ENCODE assay signal across 11 cellular contexts in the genomic region with DNA sequence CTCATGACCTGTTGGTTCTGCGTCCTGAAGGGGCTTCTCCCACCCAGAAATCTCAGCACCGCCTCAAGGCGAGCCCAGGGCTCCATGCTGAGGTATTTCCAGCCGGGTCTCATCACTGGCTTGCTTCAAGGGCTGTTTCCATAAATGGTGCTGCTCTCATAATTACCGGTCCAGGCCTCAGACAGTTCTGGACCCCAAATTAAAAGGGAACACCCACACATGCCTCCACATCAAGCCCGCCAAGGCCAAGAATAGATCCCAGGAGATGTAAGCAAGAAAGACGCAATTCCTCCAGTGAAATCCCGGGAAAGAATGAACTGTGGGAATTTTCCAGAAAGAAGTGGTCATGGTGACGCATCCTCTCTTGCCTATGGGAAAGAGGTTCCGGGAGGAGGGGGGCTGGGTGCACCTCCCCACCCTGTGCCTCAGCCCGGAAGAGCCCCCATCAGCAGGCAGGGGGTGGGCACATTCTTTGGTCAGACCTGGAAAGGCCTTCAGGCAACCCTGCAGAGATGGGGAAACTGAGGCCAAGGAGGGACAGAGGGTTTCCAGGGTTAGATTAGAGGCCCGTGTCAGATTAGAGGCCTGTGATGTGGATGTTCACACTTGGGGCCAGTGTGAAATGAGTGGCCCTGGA. TPM values are rescaled to one million over a fixed set of nuclear protein-coding genes. Genes with fewer than 3 reads are reported as not detected.
A peak's percentile ranks its signal among the peaks of the same experiment; 100 is the strongest.
DNase-seq lines count a peak whose midpoint lies in the region; ATAC-seq, FAIRE-seq and TF ChIP-seq lines count a peak whose summit lies in the region.
"Not testable (repeated sequence)": the region's sequence is repeated elsewhere in the genome, so short reads cannot be mapped to it uniquely, and the experiment has no call there.
"Had no signal": no experiment of that assay in that cellular context is flagged by ENCODE, and none has a peak within 500 bp of the region (broad histone marks: within the 10 kb centered on the region; RNA-seq: fewer than 3 reads in every experiment).

No MANE protein-coding gene starts in this region.

- not testable (repeated sequence) for H3K4me3 ChIP-seq in BLaER1 treated with 17β-estradiol and CSF1 and Interleukin-3, amounts not matched to agents 10 nM and 100 nM; kidney (ENCODE audit: low read length in 2 of 2); osteoblast (ENCODE audit: insufficient read depth, low read length)

- ATAC-seq in sciatic nerve: not testable (repeated sequence)

- not testable (repeated sequence) for TF ChIP-seq CTCF in kidney (IDR thresholded peaks at IDR 0.05; ENCODE audit: borderline replicate concordance, extremely low read depth, insufficient read depth); osteoblast (IDR thresholded peaks at IDR 0.05; ENCODE audit: extremely low read depth, low read depth, low read length)

- H3K4me1 ChIP-seq in BLaER1 treated with 17β-estradiol and CSF1 and Interleukin-3, amounts not matched to agents 10 nM and 100 nM: peaks cover 36 to 61% (median 51%) of the 10 kb centered on the region in 10 experiments
- not testable (repeated sequence) for H3K4me1 ChIP-seq in kidney (ENCODE audit: control insufficient read depth in 1 of 2, insufficient read depth in 1 of 2, low read depth in 1 of 2, low read length in 2 of 2); osteoblast (ENCODE audit: insufficient read depth, low read length)

- not testable (repeated sequence) for FAIRE-seq in kidney (lab: Jason Lieb, UNC)

- H3K27ac ChIP-seq in BLaER1 treated with 17β-estradiol and CSF1 and Interleukin-3, amounts not matched to agents 10 nM and 100 nM: 0 out of 22 replicates have a peak overlapping the region, but pooled peaks of 1 of the 11 experiments have one; percentile 9
- H3K27ac ChIP-seq in kidney (ENCODE audit: low read depth in 2 of 2, low read length in 2 of 2); osteoblast (ENCODE audit: low read depth, low read length): not testable (repeated sequence)

- H4K20me1 ChIP-seq in BLaER1 treated with 17β-estradiol and CSF1 and Interleukin-3, amounts not matched to agents 10 nM and 100 nM; osteoblast (ENCODE audit: insufficient read depth, low read length): not testable (repeated sequence)

- peak overlapping the region; percentile 17 to 64 (median 29); a peak in 17 of 22 replicates for H3K4me2 ChIP-seq in BLaER1 treated with 17β-estradiol and CSF1 and Interleukin-3, amounts not matched to agents 10 nM and 100 nM
- H3K4me2 ChIP-seq in osteoblast (ENCODE audit: insufficient read depth, low read length): not testable (repeated sequence)

- peak; percentile 13 for DNase-seq in activated effector memory CD4-positive, alpha-beta T cell treated with anti-CD3 and anti-CD28 coated beads, Interleukin-2, amount 50 U/mL, for 16 hours
- DNase-seq in fibroblast of peridontal ligament (ENCODE audit: extremely low read depth): peak; percentile 72
- DNase-seq in kidney: peak; percentile 12
- peak; percentile 68 for DNase-seq in osteoblast (ENCODE audit: insufficient read length, low spot score, missing footprints)
- DNase-seq in sciatic nerve (ENCODE audit: low spot score): peak; percentile 35

- H3K36me3 ChIP-seq in BLaER1 treated with 17β-estradiol and CSF1 and Interleukin-3, amounts not matched to agents 10 nM and 100 nM; kidney (ENCODE audit: control insufficient read depth in 1 of 2, insufficient read depth in 2 of 2, low read length in 2 of 2); osteoblast (ENCODE audit: insufficient read depth, low read length): not testable (repeated sequence)

- not testable (repeated sequence) for H3K27me3 ChIP-seq in BLaER1 treated with 17β-estradiol and CSF1 and Interleukin-3, amounts not matched to agents 10 nM and 100 nM; osteoblast (ENCODE audit: insufficient read depth, low read length)

- not testable (repeated sequence) for H3K9ac ChIP-seq in BLaER1 treated with 17β-estradiol and CSF1 and Interleukin-3, amounts not matched to agents 10 nM and 100 nM; kidney (ENCODE audit: low read length in 2 of 2)

- not testable (repeated sequence) for H3K79me2 ChIP-seq in osteoblast (ENCODE audit: insufficient read depth, low read length)

- H3K9me3 ChIP-seq in BLaER1 treated with 17β-estradiol and CSF1 and Interleukin-3, amounts not matched to agents 10 nM and 100 nM (replicated peaks in 1 of 11); kidney (ENCODE audit: control insufficient read depth in 1 of 2, low read length in 2 of 2); osteoblast (ENCODE audit: low read depth, low read length): not testable (repeated sequence)

- intact Hi-C loops in kidney (cut with DNase I); sciatic nerve (cut with DNase I): not testable (repeated sequence)

- H2AFZ ChIP-seq in osteoblast (ENCODE audit: low read length): not testable (repeated sequence)

RNA-seq across cellular contexts. Expression of a gene that starts 7.4 kb away (rescaled TPM):
- 0.98 TPM for total RNA-seq in kidney
- polyA plus RNA-seq in kidney (ENCODE audit: insufficient read depth, low read depth, low replicate concordance): 0.32 TPM
- total RNA-seq in osteoblast: 1.1 and 1.2 TPM in 2 replicates
- total RNA-seq in sciatic nerve: 8.5 TPM
- total RNA-seq: A673; CD4-positive, CD25-positive, alpha-beta regulatory T cell had no signal
- polyA plus RNA-seq: CD4-positive, alpha-beta memory T cell; CD4-positive, CD25-positive, alpha-beta regulatory T cell; CD8-positive, alpha-beta memory T cell had no signal

RNA-seq across cellular contexts. Expression of a gene that starts 10.1 kb away (rescaled TPM):
- total RNA-seq in kidney (4.9 TPM), osteoblast (0.29 and 0.36 TPM in 2 replicates), sciatic nerve (40.2 TPM)
- polyA plus RNA-seq in kidney (ENCODE audit: insufficient read depth, low read depth, low replicate concordance): 0.34 TPM
- polyA plus RNA-seq: AG04450 had no signal

RNA-seq across cellular contexts. Expression of a gene that starts 39.9 kb away (rescaled TPM):
- total RNA-seq in kidney (58.6 TPM), osteoblast (25.3 and 26.4 TPM in 2 replicates), sciatic nerve (41.5 TPM)
- 52.0 TPM for polyA plus RNA-seq in kidney (ENCODE audit: insufficient read depth, low read depth, low replicate concordance)

Comparison
In these comparisons a context has a peak if more than half of its experiments do, and no peak if none do; other contexts are left out.
1. DNase-seq: peak in every context shown above with its lines; median percentile 72 in fibroblast of peridontal ligament; 68 in osteoblast; 35 in sciatic nerve; 13 in activated effector memory CD4-positive, alpha-beta T cell treated with anti-CD3 and anti-CD28 coated beads, Interleukin-2, amount 50 U/mL, for 16 hours; 12 in kidney.